In the genomic region with DNA sequence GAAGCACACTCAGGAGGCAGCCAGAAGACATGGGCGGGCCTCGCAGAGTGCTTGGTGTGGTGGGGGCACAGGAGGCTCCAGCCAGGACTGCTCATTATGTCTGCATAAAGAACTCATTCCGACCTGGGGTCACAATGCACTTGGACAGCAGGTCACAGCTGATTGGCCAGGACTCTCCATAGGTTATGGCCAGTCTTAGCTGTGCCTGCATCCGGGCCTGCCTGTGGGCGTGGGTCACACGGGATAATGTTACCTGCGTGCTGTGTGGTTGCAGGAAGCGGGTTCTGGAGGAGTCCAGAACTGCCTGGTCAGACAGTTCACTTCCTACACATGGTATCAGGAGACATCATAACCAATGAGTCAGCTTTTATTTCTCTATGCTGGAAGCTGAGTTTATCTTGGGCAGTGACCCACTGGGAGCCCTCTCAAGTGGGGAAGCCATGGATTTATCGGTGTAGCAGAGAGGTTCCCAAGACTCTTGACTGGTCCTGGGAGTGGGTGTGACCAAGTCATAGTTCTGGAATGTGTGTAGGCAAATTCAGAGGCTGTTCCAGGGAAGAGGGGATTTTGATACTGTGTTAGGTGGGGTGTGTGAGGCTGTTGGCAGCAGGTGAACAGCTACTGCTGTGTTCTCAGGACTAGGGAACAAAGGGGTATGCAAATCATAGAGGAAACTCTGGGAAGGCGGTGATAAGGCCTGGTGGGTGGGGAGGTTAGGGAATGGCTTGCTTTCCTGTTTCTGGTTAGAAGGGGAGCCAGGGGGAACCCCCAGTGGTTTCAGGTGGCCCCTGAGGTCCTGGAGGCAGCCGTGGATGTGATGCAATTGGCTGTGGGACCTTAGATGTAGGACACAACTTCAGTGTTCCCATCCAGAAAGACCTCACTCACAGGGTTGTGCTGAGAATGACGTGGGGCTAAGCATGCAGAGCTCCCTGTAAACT, we compare ENCODE assay signal across 10 cellular contexts. TPM values are rescaled to one million over a fixed set of nuclear protein-coding genes. Genes with fewer than 3 reads are reported as not detected.
DNase-seq lines count a peak whose midpoint lies in the region; ATAC-seq, FAIRE-seq and TF ChIP-seq lines count a peak whose summit lies in the region.
"Had no signal": no experiment of that assay in that cellular context is flagged by ENCODE, and none has a peak within 500 bp of the region (broad histone marks: within the 10 kb centered on the region; RNA-seq: fewer than 3 reads in every experiment).

No MANE protein-coding gene starts in this region.

- ATAC-seq in lower lobe of right lung, result peak; percentile 59 to 64

- no peaks in the 10 kb centered on the region for H3K27me3 ChIP-seq in ACC112 (ENCODE audit: insufficient read depth, low read length)
- H3K27me3 ChIP-seq in brain microvascular endothelial cell (replicated peaks), result no peaks in the 10 kb centered on the region
- no peaks in the 10 kb centered on the region for H3K27me3 ChIP-seq in lower lobe of right lung (ENCODE audit: low read depth)
- no peaks in the 10 kb centered on the region for H3K27me3 ChIP-seq in MM.1S (replicated peaks; ENCODE audit: insufficient read depth, low read length)

- peak; percentile 42 for FAIRE-seq in HTR-8/SVneo (lab: Jason Lieb, UNC)
- FAIRE-seq: G401.6, islet of Langerhans had no signal

- H3K79me2 ChIP-seq in ACC112 (ENCODE audit: control insufficient read depth, insufficient read depth, low read length, unreplicated experiment) (no peaks in the 10 kb centered on the region), MM.1S (ENCODE audit: low read length) (no peaks in the 10 kb centered on the region)

- H3K36me3 ChIP-seq in ACC112 (ENCODE audit: insufficient read depth, low read length) (no peaks in the 10 kb centered on the region), brain microvascular endothelial cell (replicated peaks) (no peaks in the 10 kb centered on the region), lower lobe of right lung (peaks cover 12% of the 10 kb centered on the region), MM.1S (replicated peaks; ENCODE audit: insufficient read depth, low read length) (no peaks in the 10 kb centered on the region)

- H4K20me1 ChIP-seq in MM.1S (ENCODE audit: insufficient read depth, low read length), result no peaks in the 10 kb centered on the region

- no peak overlapping the region for H3K9ac ChIP-seq in MM.1S (ENCODE audit: low read length)

- H3F3A ChIP-seq in MM.1S (ENCODE audit: insufficient read depth, low read length), result no peaks in the 10 kb centered on the region

- H2AFZ ChIP-seq in ACC112 (ENCODE audit: low read length, unreplicated experiment) (peak overlapping the region; percentile 43), MM.1S (ENCODE audit: low read length) (no peak overlapping the region)

- H3K9me3 ChIP-seq in lower lobe of right lung, result no peaks in the 10 kb centered on the region
- H3K9me3 ChIP-seq in MM.1S (replicated peaks; ENCODE audit: insufficient read depth, low read length), result no peaks in the 10 kb centered on the region

- intact Hi-C loops in lower lobe of right lung (cut with DNase I), result loop anchor here (10.0 kb wide), 1 partner anchor 192 kb away; no protein-coding TSS in a partner anchor

- H3K9me2 ChIP-seq in MM.1S (replicated peaks; ENCODE audit: insufficient read depth, low read length), result no peaks in the 10 kb centered on the region

- H3K4me2 ChIP-seq in MM.1S (ENCODE audit: low read depth, low read length), result no peak overlapping the region

- in situ Hi-C loops in brain microvascular endothelial cell (cut with HindIII; ENCODE audit: low pct_ligation_motif_present, low sequenced_read_pairs), result loop anchor here (25.0 kb wide), 2 partner anchors 205 to 355 kb away; no protein-coding TSS in a partner anchor

- TF ChIP-seq CTCF in brain microvascular endothelial cell (IDR thresholded peaks at IDR 0.05; ENCODE audit: low read depth, low read length, missing control alignments) (no peak), lower lobe of right lung (IDR thresholded peaks at IDR 0.05) (no peak), MM.1S (IDR thresholded peaks at IDR 0.05; ENCODE audit: low read length) (no peak)

- H3K27ac ChIP-seq in ACC112 (ENCODE audit: low read depth, low read length), result peak overlapping the region; percentile 63
- H3K27ac ChIP-seq in brain microvascular endothelial cell, result peak overlapping the region; percentile 55
- no peak overlapping the region for H3K27ac ChIP-seq in lower lobe of right lung
- H3K27ac ChIP-seq in MM.1S (ENCODE audit: low read length), result no peak overlapping the region

- H3K4me3 ChIP-seq in ACC112 (ENCODE audit: low read depth, low read length) (no peak overlapping the region), brain microvascular endothelial cell (ENCODE audit: low read depth, low read length) (no peak overlapping the region), lower lobe of right lung (no peak overlapping the region), MM.1S (ENCODE audit: low read length) (no peak overlapping the region)

- H3K4me1 ChIP-seq in ACC112 (ENCODE audit: control insufficient read depth, insufficient read depth, low read length, unreplicated experiment) (peaks cover 21% of the 10 kb centered on the region), lower lobe of right lung (peaks cover 6% of the 10 kb centered on the region), MM.1S (ENCODE audit: low read length) (peaks cover 12% of the 10 kb centered on the region)

- DNase-seq in HTR-8/SVneo (ENCODE audit: insufficient read length, low spot score) (peak; percentile 59), brain microvascular endothelial cell (peak; percentile 87), lower lobe of right lung (no peak), ecto neural progenitor cell (ENCODE audit: low spot score) (no peak), islet precursor cell (no peak), MM.1S (no peak)
- DNase-seq in effector CD8-positive, alpha-beta T cell (lab: John Stamatoyannopoulos, UW), result no peak

RNA-seq across cellular contexts. Expression of a gene that starts 51.3 kb away (rescaled TPM):
- total RNA-seq in lower lobe of right lung, result 13.5 TPM

Comparison
In these comparisons a context has a peak if more than half of its experiments do, and no peak if none do; other contexts are left out.
1. H3K27ac ChIP-seq: peak in ACC112 (single experiment) and brain microvascular endothelial cell (single experiment); none in lower lobe of right lung (single experiment) and MM.1S (single experiment).
2. DNase-seq: peak in HTR-8/SVneo (single experiment) and brain microvascular endothelial cell (single experiment); none in lower lobe of right lung (single experiment), ecto neural progenitor cell (single experiment), islet precursor cell (single experiment), effector CD8-positive, alpha-beta T cell (single experiment) and MM.1S (single experiment).